ENCODE assay signal across 8 cellular contexts in the genomic region with DNA sequence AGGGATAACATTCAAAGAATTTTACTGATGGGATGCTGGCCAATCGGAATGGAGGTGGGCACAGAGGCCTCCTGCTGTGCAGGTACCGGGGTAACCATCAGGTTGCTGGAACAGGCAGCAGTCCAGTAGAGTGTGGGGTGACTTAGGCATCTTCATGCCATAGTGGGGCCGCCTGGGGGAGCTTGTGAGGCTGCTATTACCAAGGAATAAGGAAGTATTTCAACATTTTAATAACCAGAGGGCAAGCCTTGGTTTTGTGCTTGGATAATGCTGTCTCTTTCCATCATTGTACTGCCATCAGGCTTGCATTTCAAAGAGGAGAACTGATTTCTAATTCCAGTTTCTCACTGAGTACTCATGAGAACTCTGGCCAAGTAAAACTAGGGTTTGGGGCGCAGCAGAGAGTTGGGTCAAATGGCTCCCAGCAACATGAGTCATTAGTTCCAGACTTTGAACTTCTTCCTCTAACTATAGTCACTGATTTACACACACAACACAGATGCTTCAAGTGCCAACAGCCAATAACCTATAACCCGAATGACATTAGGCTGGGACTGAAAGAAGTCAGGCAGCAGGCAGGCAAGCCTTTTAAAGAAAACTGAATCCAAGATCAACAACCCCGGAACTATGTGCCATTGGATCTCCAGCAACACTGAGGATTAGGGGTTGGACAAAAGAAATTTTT. TPM values are rescaled to one million over a fixed set of nuclear protein-coding genes. Genes with fewer than 3 reads are reported as not detected.
DNase-seq lines count a peak whose midpoint lies in the region; ATAC-seq and TF ChIP-seq lines count a peak whose summit lies in the region.

No MANE protein-coding gene starts in this region.

- H3K4me3 ChIP-seq in choroid plexus epithelial cell (ENCODE audit: low read depth, low read length) = no peak overlapping the region

- DNase-seq in NCI-H2107 (lab: John Stamatoyannopoulos, UW) = peak; percentile 4
- DNase-seq in choroid plexus epithelial cell (ENCODE audit: low read depth) = peak; percentile 93
- peak; percentile 70 for DNase-seq in myocyte (ENCODE audit: low read depth)
- DNase-seq in occipital lobe (lab: John Stamatoyannopoulos, UW) = no peak
- no peak for DNase-seq in NCI-H345 (lab: John Stamatoyannopoulos, UW)
- DNase-seq in NCI-H524 (lab: John Stamatoyannopoulos, UW) = no peak

- peak; percentile 75 for TF ChIP-seq CTCF in choroid plexus epithelial cell (conservative IDR thresholded peaks at IDR 0.05; ENCODE audit: low read depth, low read length)

- ATAC-seq in GM18498 (IDR thresholded peaks at IDR 0.05; ENCODE audit: unreplicated experiment) (peak; percentile 61), GM19395 (IDR thresholded peaks at IDR 0.05; ENCODE audit: unreplicated experiment) (no peak)

RNA-seq across cellular contexts. Expression of a gene that starts 56.1 kb away (rescaled TPM):
- total RNA-seq in myocyte (42.0 and 47.4 TPM in 2 replicates), occipital lobe (4.4 TPM)
- 230 TPM for polyA plus RNA-seq in myocyte (2012)

Comparison
In these comparisons a context has a peak if more than half of its experiments do, and no peak if none do; other contexts are left out.
1. DNase-seq: peak in NCI-H2107 (single experiment), choroid plexus epithelial cell (single experiment) and myocyte (single experiment); none in occipital lobe (single experiment), NCI-H345 (single experiment) and NCI-H524 (0 of 2).